ENCODE assay signal across 1 cellular context in genomic region chr14:21557084-21557901, GRCh38.
TF ChIP-seq lines count a peak whose summit lies in the region.

No MANE protein-coding gene starts in this region.

TF ChIP-seq in HEK293, 187 proteins besides CTCF, POLR2A, EP300 and RAD21 (continued from another document):
- TF ChIP-seq ZNF513 (tag by site-specific recombination; IDR thresholded peaks at IDR 0.05) (peak; percentile 60; the same call in 1 of the 2 replicates), ZFHX2 (tag by site-specific recombination; conservative IDR thresholded peaks at IDR 0.05) (no peak), ZEB2 (tag by site-specific recombination; IDR thresholded peaks at IDR 0.05) (peak; percentile 34; the same call in 1 of the 2 replicates), PRDM10 (tag by site-specific recombination; IDR thresholded peaks at IDR 0.05) (0 out of 2 replicates have a peak, but pooled peaks have one; percentile 26), ZBTB8A (tag by site-specific recombination; IDR thresholded peaks at IDR 0.05) (peak; percentile 14; the same call in 1 of the 2 replicates), ZBTB7A (tag by site-specific recombination; IDR thresholded peaks at IDR 0.05; ENCODE audit: low read depth) (no peak), PATZ1 (tag by site-specific recombination; IDR thresholded peaks at IDR 0.05) (peak; percentile 60; the same call in 1 of the 2 replicates)
